ENCODE assay signal across 8 cellular contexts in the genomic region with DNA sequence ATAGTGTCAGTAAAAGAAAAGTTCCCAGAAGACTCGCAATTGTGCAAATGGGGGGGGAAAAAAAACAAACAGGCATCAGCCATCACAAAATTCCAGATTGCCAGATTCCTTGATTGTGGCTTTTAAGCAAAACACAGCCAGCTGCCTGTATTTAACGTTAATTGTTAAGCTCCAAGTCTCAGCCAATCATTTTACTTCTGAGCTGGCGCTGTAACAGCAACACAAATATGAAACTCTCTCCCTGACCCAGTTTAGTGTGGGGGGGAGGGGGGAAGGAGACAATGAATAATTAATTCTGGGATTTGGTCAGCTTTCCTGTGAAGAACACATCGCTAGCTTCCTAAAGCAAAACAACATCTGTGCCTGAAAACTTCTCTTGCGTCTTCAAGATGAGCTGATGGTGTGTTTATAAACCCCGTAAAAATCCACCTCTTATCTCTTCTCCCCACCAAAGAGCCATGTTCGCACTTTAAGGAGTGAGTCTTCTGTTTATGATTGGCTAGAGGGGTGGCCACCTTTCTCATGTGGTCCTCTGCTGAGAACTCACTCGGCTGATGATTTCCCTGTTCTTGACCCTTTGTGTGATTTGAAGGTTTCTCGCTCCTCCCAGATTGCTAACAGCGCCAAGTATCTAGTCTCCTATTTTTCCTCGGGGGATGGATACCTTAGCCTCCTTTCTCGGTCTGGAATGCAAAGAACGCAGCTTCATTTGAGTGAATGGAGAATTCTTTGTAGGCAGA.
DNase-seq lines count a peak whose midpoint lies in the region; ATAC-seq and TF ChIP-seq lines count a peak whose summit lies in the region.

No MANE protein-coding gene starts in this region.

- peaks cover 10% of the 10 kb centered on the region for H3K4me1 Mint-ChIP-seq in activated naive CD4-positive, alpha-beta T cell treated with anti-CD3 and anti-CD28 coated beads, Interleukin-2, amount 50 U/mL, for 24 hours

- H3K27ac ChIP-seq in liver (ENCODE audit: low read depth in 1 of 2, low read length in 2 of 2), result peak overlapping the region; percentile 16 to 59
- no peak overlapping the region for H3K27ac ChIP-seq in urinary bladder (ENCODE audit: low read depth)
- no peak overlapping the region for H3K27ac ChIP-seq in Peyer's patch

- H3K4me3 ChIP-seq in cardiac fibroblast (replicated peaks in 1 of 2; ENCODE audit: low read depth in 2 of 2, low read length in 2 of 2) (peak overlapping the region; percentile 25 to 44), liver (ENCODE audit: low read depth in 1 of 3, low read length in 3 of 3) (peak overlapping the region; percentile 55 to 75 (median 59)), urinary bladder (ENCODE audit: low read depth, low read length) (peak overlapping the region; percentile 11), Peyer's patch (peak overlapping the region in 2 of 4 donors; percentile 21 to 32)

- TF ChIP-seq POLR2A in Peyer's patch (IDR thresholded peaks at IDR 0.05), result no peak

- in situ Hi-C loops in GM13976 (cut with MboI; ENCODE audit: low sequenced_read_pairs, unreplicated experiment), result loop anchor here (25.0 kb wide), 1 partner anchor 325 kb away; no protein-coding TSS in a partner anchor

- peaks cover 23% of the 10 kb centered on the region for H3K27me3 Mint-ChIP-seq in activated naive CD4-positive, alpha-beta T cell treated with anti-CD3 and anti-CD28 coated beads, Interleukin-2, amount 50 U/mL, for 24 hours

- H3K27me3 ChIP-seq in liver (ENCODE audit: control insufficient read depth in 4 of 4, insufficient read depth in 4 of 4, low read length in 3 of 4), result no peaks in the 10 kb centered on the region
- H3K27me3 ChIP-seq in Peyer's patch, result no peaks in the 10 kb centered on the region

- peaks cover 0 to 13% (median 8%) of the 10 kb centered on the region in 4 donors for H3K4me1 ChIP-seq in liver (ENCODE audit: control insufficient read depth in 4 of 4, insufficient read depth in 4 of 4, low read length in 3 of 4)
- no peaks in the 10 kb centered on the region for H3K4me1 ChIP-seq in urinary bladder (ENCODE audit: insufficient read depth)
- peaks cover 0 to 4% (median 0%) of the 10 kb centered on the region in 4 donors for H3K4me1 ChIP-seq in Peyer's patch

- no peak for DNase-seq in activated naive CD4-positive, alpha-beta T cell treated with Interleukin-2 at 50 U/mL for 16 hours
- DNase-seq in cardiac fibroblast (ENCODE audit: low read depth in 2 of 2) (peak in 1 of 2 donors; percentile 59), Peyer's patch (no peak), GM13976 (ENCODE audit: low spot score) (no peak)

- H3K9me3 ChIP-seq in liver (ENCODE audit: control insufficient read depth in 4 of 4, low read length in 3 of 4) (no peaks in the 10 kb centered on the region), Peyer's patch (no peaks in the 10 kb centered on the region)

- TF ChIP-seq CTCF in cardiac fibroblast (IDR thresholded peaks at IDR 0.05; ENCODE audit: low read depth, low read length) (no peak), liver (IDR thresholded peaks at IDR 0.05; ENCODE audit: low read depth, low read length, missing input control) (no peak), Peyer's patch (IDR thresholded peaks at IDR 0.05) (no peak), GM13976 (IDR thresholded peaks at IDR 0.05; ENCODE audit: borderline replicate concordance, control extremely low read depth, extremely low read depth, insufficient read depth, missing control alignments) (no peak)

- TF ChIP-seq RAD21 in liver (IDR thresholded peaks at IDR 0.05), result no peak

- no peaks in the 10 kb centered on the region for H3K36me3 ChIP-seq in liver (ENCODE audit: control insufficient read depth in 4 of 4, insufficient read depth in 3 of 4, low read depth in 1 of 4, low read length in 3 of 4)
- H3K36me3 ChIP-seq in urinary bladder (ENCODE audit: insufficient read depth), result no peaks in the 10 kb centered on the region
- H3K36me3 ChIP-seq in Peyer's patch, result no peaks in the 10 kb centered on the region

- H3K4me3 Mint-ChIP-seq in activated naive CD4-positive, alpha-beta T cell treated with anti-CD3 and anti-CD28 coated beads, Interleukin-2, amount 50 U/mL, for 24 hours, result peak overlapping the region; percentile 79

- no peak for ATAC-seq in HG03175 (IDR thresholded peaks at IDR 0.05; ENCODE audit: unreplicated experiment)

- no peaks in the 10 kb centered on the region for H3K9me3 Mint-ChIP-seq in activated naive CD4-positive, alpha-beta T cell treated with anti-CD3 and anti-CD28 coated beads, Interleukin-2, amount 50 U/mL, for 24 hours

- peak overlapping the region; percentile 13 to 79 for H3K9ac ChIP-seq in liver (ENCODE audit: low read depth in 1 of 2, low read length in 2 of 2)

- WGBS in liver, result 24% methylated on average over 13 of the region's 13 CpGs
- WGBS in urinary bladder, result 5% methylated on average over 13 of the region's 13 CpGs

- H3K36me3 Mint-ChIP-seq in activated naive CD4-positive, alpha-beta T cell treated with anti-CD3 and anti-CD28 coated beads, Interleukin-2, amount 50 U/mL, for 24 hours, result no peaks in the 10 kb centered on the region

- no peak overlapping the region for H3K27ac Mint-ChIP-seq in activated naive CD4-positive, alpha-beta T cell treated with anti-CD3 and anti-CD28 coated beads, Interleukin-2, amount 50 U/mL, for 24 hours

TF ChIP-seq in liver, 16 proteins besides CTCF, POLR2A, EP300 and RAD21:
- TF ChIP-seq GABPA (IDR thresholded peaks at IDR 0.05 in 1 of 2, conservative IDR thresholded peaks at IDR 0.05 in 1 of 2) (no peak), YY1 (IDR thresholded peaks at IDR 0.05) (no peak), NR2F2 (IDR thresholded peaks at IDR 0.05) (no peak), FOXA1 (IDR thresholded peaks at IDR 0.05) (no peak), JUND (IDR thresholded peaks at IDR 0.05) (no peak), FOXA2 (IDR thresholded peaks at IDR 0.05) (peak; percentile 10), HNF4A (conservative IDR thresholded peaks at IDR 0.05) (peak in 1 of 2 donors; percentile 21), SP1 (IDR thresholded peaks at IDR 0.05) (peak; percentile 8), EGR1 (IDR thresholded peaks at IDR 0.05; ENCODE audit: low read depth in 2 of 2) (no peak), TAF1 (conservative IDR thresholded peaks at IDR 0.05) (no peak), RXRA (IDR thresholded peaks at IDR 0.05) (peak in 1 of 2 donors; percentile 22)
- TF ChIP-seq, protein P1, sequence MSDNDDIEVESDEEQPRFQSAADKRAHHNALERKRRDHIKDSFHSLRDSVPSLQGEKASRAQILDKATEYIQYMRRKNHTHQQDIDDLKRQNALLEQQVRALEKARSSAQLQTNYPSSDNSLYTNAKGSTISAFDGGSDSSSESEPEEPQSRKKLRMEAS (IDR thresholded peaks at IDR 0.05), result no peak

Comparison
In these comparisons a context has a peak if more than half of its experiments do, and no peak if none do; other contexts are left out.
1. H3K27ac ChIP-seq: peak in liver (2 of 2); none in urinary bladder (single experiment) and Peyer's patch (0 of 4).